Comparison of ENCODE assay signal across 18 cellular contexts in the genomic region with DNA sequence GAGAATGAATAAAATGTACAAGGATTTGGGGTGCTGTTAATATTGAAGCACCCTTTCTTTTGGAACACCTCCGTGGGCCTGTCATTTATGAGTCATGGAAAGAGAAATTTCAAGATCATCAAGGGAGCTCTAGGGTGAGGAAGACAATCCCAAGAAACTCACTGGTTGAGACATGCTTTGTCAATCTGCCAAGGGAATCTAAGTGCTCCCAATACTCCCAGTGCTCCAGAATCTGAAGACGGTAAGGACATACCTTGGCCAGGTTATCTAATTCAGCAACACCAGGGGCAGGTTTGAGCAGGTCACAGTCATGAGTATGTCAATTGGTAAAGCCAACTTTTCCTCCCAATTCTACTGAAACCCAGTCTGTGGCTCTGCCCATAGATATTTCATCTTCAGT.
"Had no signal": no experiment of that assay in that cellular context is flagged by ENCODE, and none has a peak within 500 bp of the region (broad histone marks: within the 10 kb centered on the region; RNA-seq: fewer than 3 reads in every experiment).

No MANE protein-coding gene starts in this region.

- H3K4me1 Mint-ChIP-seq: immature natural killer cell; stimulated activated effector memory CD8-positive, alpha-beta T cell treated with anti-CD3 and anti-CD28 coated beads, Interleukin-12 subunit alpha, Interleukin-12 subunit beta, amount 100 ng/mL, for 72 hours had no signal

- H3K9me3 Mint-ChIP-seq: neural progenitor cell had no signal

- H3K4me1 ChIP-seq: lower lobe of right lung, tibial nerve, vagina had no signal

- DNase-seq: activated naive CD4-positive, alpha-beta T cell; aorta; effector CD8-positive, alpha-beta T cell; glutamatergic neuron; immature natural killer cell; left cardiac atrium; lower lobe of right lung; midbrain; ovary; small intestine had no signal

- H3K9me3 ChIP-seq: lower lobe of right lung, ovary, tibial nerve, vagina had no signal

- H3K27ac Mint-ChIP-seq: activated CD4-positive, alpha-beta T cell treated with anti-CD3 and anti-CD28 coated beads for 36 hours; activated T-helper 1 cell treated with anti-CD3 and anti-CD28 coated beads, Interleukin-12 subunit alpha, Interleukin-12 subunit beta, Interleukin-2, Interleukin-4 antibody, amounts not matched to agents 30 ng/mL and 10 ng/mL and 1 ng/mL, durations not matched to agents 14 hours and 24 hours and 36 hours; immature natural killer cell; neural progenitor cell; stimulated activated effector memory CD8-positive, alpha-beta T cell treated with anti-CD3 and anti-CD28 coated beads, Interleukin-12 subunit alpha, Interleukin-12 subunit beta, amount 100 ng/mL, for 72 hours had no signal

- H3K27ac ChIP-seq: coronary artery, lower lobe of right lung, neural progenitor cell, ovary, vagina, VCaP had no signal

- H3K36me3 ChIP-seq: lower lobe of right lung, neural progenitor cell, ovary, tibial nerve, vagina had no signal

- H3K4me3 ChIP-seq: coronary artery, lower lobe of right lung, neural progenitor cell, ovary, tibial nerve, vagina had no signal

- ATAC-seq: left cardiac atrium; lower lobe of right lung; stimulated activated effector memory CD8-positive, alpha-beta T cell treated with anti-CD3 and anti-CD28 coated beads, Interleukin-12 subunit alpha, Interleukin-12 subunit beta, amount 100 ng/mL, for 72 hours had no signal

- H3K36me3 Mint-ChIP-seq: immature natural killer cell; neural progenitor cell; stimulated activated effector memory CD8-positive, alpha-beta T cell treated with anti-CD3 and anti-CD28 coated beads, Interleukin-12 subunit alpha, Interleukin-12 subunit beta, amount 100 ng/mL, for 72 hours had no signal

- H3K4me3 Mint-ChIP-seq: activated CD4-positive, alpha-beta T cell treated with anti-CD3 and anti-CD28 coated beads for 36 hours; activated T-helper 1 cell treated with anti-CD3 and anti-CD28 coated beads, Interleukin-12 subunit alpha, Interleukin-12 subunit beta, Interleukin-2, Interleukin-4 antibody, amounts not matched to agents 30 ng/mL and 10 ng/mL and 1 ng/mL, durations not matched to agents 14 hours and 24 hours and 36 hours; immature natural killer cell; neural progenitor cell; stimulated activated effector memory CD8-positive, alpha-beta T cell treated with anti-CD3 and anti-CD28 coated beads, Interleukin-12 subunit alpha, Interleukin-12 subunit beta, amount 100 ng/mL, for 72 hours had no signal

- H3K27me3 ChIP-seq: neural progenitor cell, ovary, tibial nerve, vagina had no signal
